In the genomic region with DNA sequence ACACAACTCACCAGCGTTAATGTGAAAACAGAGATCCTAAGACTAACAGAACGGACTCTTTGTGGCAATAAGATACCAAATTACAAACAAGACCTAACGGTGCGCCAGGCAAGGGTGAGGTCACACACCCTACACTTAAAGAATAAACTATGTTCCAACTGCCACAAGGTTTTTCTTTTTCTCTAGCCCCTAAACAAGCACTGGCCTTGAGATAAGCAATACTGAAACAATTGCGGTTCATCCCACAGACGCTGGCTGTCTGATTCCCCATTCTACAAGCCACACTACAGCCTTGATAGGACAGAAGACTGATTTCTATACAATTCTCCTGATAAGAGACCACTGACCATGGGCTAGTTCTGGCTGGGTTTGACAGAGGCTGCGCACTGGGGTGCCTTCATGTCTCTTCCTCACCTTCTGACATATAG, we compare ENCODE assay signal across 18 cellular contexts.
"Had no signal": no experiment of that assay in that cellular context is flagged by ENCODE, and none has a peak within 500 bp of the region (broad histone marks: within the 10 kb centered on the region; RNA-seq: fewer than 3 reads in every experiment).

No MANE protein-coding gene starts in this region.

- H3K27ac ChIP-seq: dorsolateral prefrontal cortex, neural progenitor cell, tibial artery, vagina had no signal

- H3K9me3 Mint-ChIP-seq: activated CD4-positive, alpha-beta T cell treated with anti-CD3 and anti-CD28 coated beads, Interleukin-2, amount 10 ng/mL, durations not matched to agents 24 days and 14 days; activated naive CD4-positive, alpha-beta T cell treated with anti-CD3 and anti-CD28 coated beads, Interleukin-2, amount 10 ng/mL, durations not matched to agents 7 days and 5 days; activated naive CD8-positive, alpha-beta T cell treated with anti-CD3 and anti-CD28 coated beads, Interleukin-2, amount 50 U/mL, for 24 hours; activated T-cell treated with anti-CD3 and anti-CD28 coated beads, Interleukin-2, amount 50 U/mL, for 4 hours; neural progenitor cell had no signal

- H3K36me3 Mint-ChIP-seq: activated naive CD4-positive, alpha-beta T cell treated with anti-CD3 and anti-CD28 coated beads, Interleukin-2, amount 10 ng/mL, durations not matched to agents 7 days and 5 days; neural progenitor cell had no signal

- DNase-seq: activated CD4-positive, alpha-beta T cell treated with anti-CD3 and anti-CD28 coated beads, Interleukin-2, amount 10 ng/mL, durations not matched to agents 24 days and 14 days; activated CD8-positive, alpha-beta memory T cell treated with anti-CD3 and anti-CD28 coated beads, Interleukin-2, amount 50 U/mL, for 4 hours; activated naive CD4-positive, alpha-beta T cell treated with anti-CD3 and anti-CD28 coated beads, Interleukin-2, amount 10 ng/mL, durations not matched to agents 7 days and 5 days; activated naive CD8-positive, alpha-beta T cell treated with anti-CD3 and anti-CD28 coated beads, Interleukin-2, amount 50 U/mL, for 24 hours; activated T-cell treated with anti-CD3 and anti-CD28 coated beads, Interleukin-2, amount 50 U/mL, for 4 hours; anterior cingulate cortex; central memory CD4-positive, alpha-beta T cell; dorsolateral prefrontal cortex; foreskin melanocyte; left ventricle myocardium superior; stimulated activated CD4-positive, alpha-beta T cell treated with anti-CD3 and anti-CD28 coated beads, Interleukin-2, amount 100 ng/mL, for 24 hours; stimulated activated naive CD4-positive, alpha-beta T cell treated with Interleukin-2 at 50 U/mL for 16 hours; T-helper 2 cell had no signal

- H3K4me3 Mint-ChIP-seq: activated CD4-positive, alpha-beta T cell treated with anti-CD3 and anti-CD28 coated beads, Interleukin-2, amount 10 ng/mL, durations not matched to agents 24 days and 14 days; activated naive CD4-positive, alpha-beta T cell treated with anti-CD3 and anti-CD28 coated beads, Interleukin-2, amount 10 ng/mL, durations not matched to agents 7 days and 5 days; activated naive CD8-positive, alpha-beta T cell treated with anti-CD3 and anti-CD28 coated beads, Interleukin-2, amount 50 U/mL, for 24 hours; activated T-cell treated with anti-CD3 and anti-CD28 coated beads, Interleukin-2, amount 50 U/mL, for 4 hours; brain; neural progenitor cell had no signal

- H3K27ac Mint-ChIP-seq: activated CD4-positive, alpha-beta T cell treated with anti-CD3 and anti-CD28 coated beads, Interleukin-2, amount 10 ng/mL, durations not matched to agents 24 days and 14 days; activated naive CD4-positive, alpha-beta T cell treated with anti-CD3 and anti-CD28 coated beads, Interleukin-2, amount 10 ng/mL, durations not matched to agents 7 days and 5 days; activated naive CD8-positive, alpha-beta T cell treated with anti-CD3 and anti-CD28 coated beads, Interleukin-2, amount 50 U/mL, for 24 hours; neural progenitor cell; progenitor cell of endocrine pancreas had no signal

- ATAC-seq: activated naive CD8-positive, alpha-beta T cell treated with anti-CD3 and anti-CD28 coated beads, Interleukin-2, amount 50 U/mL, for 24 hours; activated T-cell treated with anti-CD3 and anti-CD28 coated beads, Interleukin-2, amount 50 U/mL, for 4 hours; left ventricle myocardium superior had no signal
